Comparison of ENCODE assay signal across 22 cellular contexts in the genomic region with DNA sequence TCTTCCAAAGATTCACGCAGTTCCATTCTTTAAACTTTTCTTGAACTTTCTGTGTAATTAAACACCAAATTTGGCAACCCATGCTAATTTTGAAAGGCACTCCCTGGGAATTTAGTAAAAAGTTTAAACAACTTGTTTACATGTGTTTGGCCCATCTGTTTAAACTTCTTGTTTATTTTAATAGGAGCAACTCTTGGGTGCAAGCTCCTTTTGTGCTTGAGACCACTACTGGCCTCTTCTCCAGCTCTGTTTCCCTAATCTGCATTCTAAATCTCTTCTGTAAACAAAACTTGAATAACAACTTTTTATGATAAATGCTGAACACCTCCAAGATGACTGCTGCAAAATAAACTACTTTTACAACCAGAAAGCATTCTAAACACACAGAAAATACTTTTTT.
DNase-seq lines count a peak whose midpoint lies in the region; ATAC-seq, FAIRE-seq and TF ChIP-seq lines count a peak whose summit lies in the region.
"Had no signal": no experiment of that assay in that cellular context is flagged by ENCODE, and none has a peak within 500 bp of the region (broad histone marks: within the 10 kb centered on the region; RNA-seq: fewer than 3 reads in every experiment).

No MANE protein-coding gene starts in this region.

- BruUV-seq in IMR-90 (replicated peaks; lab: Mats Ljungman, UMichigan), result no TSS peak

- CTCF ChIA-PET in CD4-positive, alpha-beta T cell (lab: Charles Lee), result no interaction called here
- CTCF ChIA-PET in IMR-90 (lab: Yijun Ruan, JAX), result no interaction called here

- H3K9me3 Mint-ChIP-seq in CD4-positive, alpha-beta T cell, result no peaks in the 10 kb centered on the region
- H3K9me3 Mint-ChIP-seq: CD8-positive, alpha-beta memory T cell had no signal

- intact Hi-C loops in CD4-positive, alpha-beta T cell (cut with DNase I, micrococcal nuclease), result no loop called here
- intact Hi-C loops in IMR-90 (cut with micrococcal nuclease) (loop anchor here (5.0 kb wide), 1 partner anchor 99 kb away; no protein-coding TSS in a partner anchor), kidney (cut with DNase I) (no loop called here)

- peak overlapping the region; percentile 33; the same call in 1 of the 2 replicates for H3K18ac ChIP-seq in IMR-90 (ENCODE audit: low read depth, low read length)

- H3K4me1 Mint-ChIP-seq in CD4-positive, alpha-beta T cell (ENCODE audit: low read depth), result peaks cover 70% of the 10 kb centered on the region

- no peaks in the 10 kb centered on the region for H3K36me3 ChIP-seq in IMR-90 (ENCODE audit: control insufficient read depth, insufficient read depth, low read length)
- H3K36me3 ChIP-seq in small intestine (ENCODE audit: control insufficient read depth in 2 of 2, insufficient read depth in 2 of 2, low read length in 2 of 2), result peaks cover 0 to 4% of the 10 kb centered on the region in 2 donors
- no peaks in the 10 kb centered on the region for H3K36me3 ChIP-seq in kidney (ENCODE audit: control insufficient read depth in 1 of 2, insufficient read depth in 2 of 2, low read length in 2 of 2)
- H3K36me3 ChIP-seq: BLaER1 had no signal

- peak overlapping the region; percentile 62; the same call in 1 of the 2 replicates for H3K4ac ChIP-seq in IMR-90 (ENCODE audit: low read depth, low read length)

- H4K20me1 ChIP-seq in IMR-90 (ENCODE audit: insufficient read depth, low read length), result no peaks in the 10 kb centered on the region
- H4K20me1 ChIP-seq: BLaER1 had no signal

- H3K4me3 Mint-ChIP-seq in CD4-positive, alpha-beta T cell, result no peak overlapping the region
- H3K4me3 Mint-ChIP-seq: CD8-positive, alpha-beta memory T cell had no signal

- no peak for DNase-seq in CD4-positive, alpha-beta T cell
- DNase-seq in IMR-90 (no peak), fibroblast of villous mesenchyme (ENCODE audit: low read depth) (peak; percentile 89), small intestine (no peak), kidney (no peak), NCI-H146 (lab: John Stamatoyannopoulos, UW) (no peak)
- DNase-seq: CD8-positive, alpha-beta memory T cell; DMS79; NCI-H1048; NCI-H1436 treated with DMSO at 0.1 percent for 48 hours; NCI-H2029 treated with DMSO at 0.1 percent for 48 hours; NCI-H2171; NCI-H526; PC-9; SIG-M5 had no signal

- in situ Hi-C loops in IMR-90 (cut with MboI; ENCODE audit: low sequenced_read_pairs), result no loop called here

- H3K36me3 Mint-ChIP-seq in CD4-positive, alpha-beta T cell (ENCODE audit: low read depth), result peaks cover 91% of the 10 kb centered on the region

- no peaks in the 10 kb centered on the region for H3K9me3 ChIP-seq in CD4-positive, alpha-beta T cell (ENCODE audit: control insufficient read depth, low read length)
- H3K9me3 ChIP-seq in IMR-90 (ENCODE audit: control insufficient read depth, insufficient read depth, low read length) (peaks cover under 1% of the 10 kb centered on the region; the same call in 1 of the 2 replicates), small intestine (ENCODE audit: control insufficient read depth, low read depth) (no peaks in the 10 kb centered on the region), kidney (ENCODE audit: control insufficient read depth in 1 of 2, low read length in 2 of 2) (no peaks in the 10 kb centered on the region)
- H3K9me3 ChIP-seq: A549 had no signal

- 100% methylated on average over 1 of the region's 1 CpG; no CpG with 5 or more reads in 1 of the 2 experiments for WGBS in IMR-90 (ENCODE audit: extremely low coverage in 2 of 2, insufficient read length in 1 of 2), 2 experiments
- 72 to 100% (median 95%) methylated on average over 1 of the region's 1 CpG for WGBS in small intestine, 3 donors

- dilution Hi-C loops in IMR-90 (cut with HindIII; ENCODE audit: low sequenced_read_pairs, unreplicated experiment), result no loop called here

- no peak overlapping the region for H4K5ac ChIP-seq in IMR-90 (ENCODE audit: low read depth, low read length)

- H3K4me3 ChIP-seq in IMR-90 (ENCODE audit: insufficient read depth, low read depth, low read length) (no peak overlapping the region), fibroblast of villous mesenchyme (ENCODE audit: low read depth, low read length) (no peak overlapping the region), small intestine (ENCODE audit: low read depth in 1 of 2, low read length in 2 of 2) (no peak overlapping the region), kidney (ENCODE audit: low read length in 2 of 2) (no peak overlapping the region)
- H3K4me3 ChIP-seq: A549, BLaER1, PC-9 had no signal

- H4K91ac ChIP-seq in IMR-90 (ENCODE audit: insufficient read depth, low read depth, low read length), result peak overlapping the region; percentile 58; the same call in 1 of the 2 replicates

- H3K14ac ChIP-seq in IMR-90 (replicated peaks; ENCODE audit: low read depth, low read length), result 0 out of 2 replicates have a peak overlapping the region, but pooled peaks have one; percentile 8

- H4K8ac ChIP-seq in IMR-90 (ENCODE audit: low read depth in 2 of 2, low read length in 2 of 2), result peak overlapping the region in 1 of 2 experiments; percentile 15; a peak in 1 of 4 replicates

- POLR2A ChIA-PET in CD4-positive, alpha-beta T cell (lab: Charles Lee), result no interaction called here
- POLR2A ChIA-PET in IMR-90 (lab: Charles Lee; ENCODE audit: unreplicated experiment), result no interaction called here

- H3K23ac ChIP-seq in IMR-90 (ENCODE audit: low read depth, low read length), result no peak overlapping the region

- no peak overlapping the region for H3K56ac ChIP-seq in IMR-90 (ENCODE audit: extremely low read depth, insufficient read depth, low read length)

- peak overlapping the region; percentile 66 for H3K27ac Mint-ChIP-seq in CD4-positive, alpha-beta T cell

- H2BK15ac ChIP-seq in IMR-90 (ENCODE audit: low read depth, low read length), result peak overlapping the region; percentile 75; the same call in 1 of the 3 replicates

- no peaks in the 10 kb centered on the region for H3K27me3 ChIP-seq in CD4-positive, alpha-beta T cell (ENCODE audit: control insufficient read depth, insufficient read depth, low read length)
- H3K27me3 ChIP-seq in IMR-90 (ENCODE audit: control insufficient read depth, insufficient read depth, low read length) (no peaks in the 10 kb centered on the region), small intestine (ENCODE audit: control insufficient read depth in 2 of 2, insufficient read depth in 2 of 2, low read length in 2 of 2) (no peaks in the 10 kb centered on the region)
- H3K27me3 ChIP-seq: BLaER1 had no signal

- H2BK120ac ChIP-seq in IMR-90 (ENCODE audit: low read depth, low read length), result peak overlapping the region; percentile 60; the same call in 1 of the 2 replicates

- no peaks in the 10 kb centered on the region for H3K27me3 Mint-ChIP-seq in CD4-positive, alpha-beta T cell
- H3K27me3 Mint-ChIP-seq: CD8-positive, alpha-beta memory T cell had no signal

- no peak for TF ChIP-seq CTCF in CD4-positive, alpha-beta T cell (IDR thresholded peaks at IDR 0.05)
- TF ChIP-seq CTCF in IMR-90 (conservative IDR thresholded peaks at IDR 0.05; ENCODE audit: low read depth, low read length) (no peak), fibroblast of villous mesenchyme (IDR thresholded peaks at IDR 0.05; ENCODE audit: insufficient read depth, low read depth, low read length) (no peak), kidney (IDR thresholded peaks at IDR 0.05; ENCODE audit: borderline replicate concordance, extremely low read depth, insufficient read depth) (no peak)

- H2BK20ac ChIP-seq in IMR-90 (ENCODE audit: low read depth, low read length), result no peak overlapping the region

- peaks cover 7% of the 10 kb centered on the region for H3K9me1 ChIP-seq in IMR-90 (ENCODE audit: insufficient read depth, low read length)

- peak; percentile 39 for FAIRE-seq in small intestine (lab: Jason Lieb, UNC)
- no peak for FAIRE-seq in kidney (lab: Jason Lieb, UNC)
- FAIRE-seq: A549, D721Med, H54 had no signal

- no peak overlapping the region for H3K9ac ChIP-seq in IMR-90 (ENCODE audit: low read depth, low read length)
- H3K9ac ChIP-seq in kidney (ENCODE audit: low read length in 2 of 2), result no peak overlapping the region
- H3K9ac ChIP-seq: BLaER1 had no signal

- H3K27ac ChIP-seq in CD4-positive, alpha-beta T cell (ENCODE audit: low read depth, low read length), result no peak overlapping the region
- H3K27ac ChIP-seq in IMR-90 (ENCODE audit: insufficient read depth, low read length), result no peak overlapping the region
- H3K27ac ChIP-seq in small intestine (ENCODE audit: low read depth in 1 of 2, low read length in 1 of 2), result peak overlapping the region in 1 of 2 donors; percentile 36
- H3K27ac ChIP-seq in kidney (ENCODE audit: low read depth in 2 of 2, low read length in 2 of 2), result no peak overlapping the region
- H3K27ac ChIP-seq: A549, BLaER1, HL-60, PC-9, RWPE1 had no signal

- H2AFZ ChIP-seq in IMR-90 (replicated peaks; ENCODE audit: low read length, poor library complexity), result no peak overlapping the region
- H2AFZ ChIP-seq: PC-9 had no signal

- H3K4me1 ChIP-seq in IMR-90 (ENCODE audit: control insufficient read depth, insufficient read depth, low read length), result peaks cover 13% of the 10 kb centered on the region
- peaks cover 0 to 2% of the 10 kb centered on the region in 2 donors for H3K4me1 ChIP-seq in small intestine (ENCODE audit: control insufficient read depth in 2 of 2, insufficient read depth in 1 of 2, low read depth in 1 of 2, low read length in 1 of 2)
- no peaks in the 10 kb centered on the region for H3K4me1 ChIP-seq in kidney (ENCODE audit: control insufficient read depth in 1 of 2, insufficient read depth in 1 of 2, low read depth in 1 of 2, low read length in 2 of 2)
- H3K4me1 ChIP-seq: BLaER1 had no signal

- H2AK9ac ChIP-seq in IMR-90 (replicated peaks; ENCODE audit: low read depth, low read length, poor library complexity), result peak overlapping the region; percentile 37

- H3K79me1 ChIP-seq in IMR-90 (ENCODE audit: low read depth in 1 of 2, low read length in 2 of 2), result peaks cover 2 to 20% of the 10 kb centered on the region in 2 experiments; a peak in 3 of 4 replicates

- ATAC-seq in CD4-positive, alpha-beta T cell (ENCODE audit: poor library complexity), result no peak
- ATAC-seq in IMR-90 (ENCODE audit: low read depth), result no peak
- ATAC-seq in GM21825 (IDR thresholded peaks at IDR 0.05; ENCODE audit: unreplicated experiment), result no peak
- ATAC-seq: A549 had no signal

- TF ChIP-seq POLR2A in IMR-90 (IDR thresholded peaks at IDR 0.05; ENCODE audit: low read depth, low read length), result no peak

- TF ChIP-seq RAD21 in IMR-90 (IDR thresholded peaks at IDR 0.05; ENCODE audit: low read length), result no peak

- no peak overlapping the region for H3K4me2 ChIP-seq in IMR-90 (ENCODE audit: low read depth, low read length)
- H3K4me2 ChIP-seq: A549, BLaER1, PC-9 had no signal

- H2AK5ac ChIP-seq in IMR-90 (ENCODE audit: low read depth, low read length), result no peak overlapping the region

- H2BK5ac ChIP-seq in IMR-90 (ENCODE audit: low read depth, low read length, poor library complexity, severe bottlenecking), result no peak overlapping the region

TF ChIP-seq in IMR-90, 13 proteins besides CTCF, POLR2A, EP300 and RAD21 (continues in another document):
- TF ChIP-seq MAZ (IDR thresholded peaks at IDR 0.05; ENCODE audit: borderline replicate concordance, low read depth, low read length), result no peak
